ENCODE assay signal across 2 cellular contexts in the genomic region with DNA sequence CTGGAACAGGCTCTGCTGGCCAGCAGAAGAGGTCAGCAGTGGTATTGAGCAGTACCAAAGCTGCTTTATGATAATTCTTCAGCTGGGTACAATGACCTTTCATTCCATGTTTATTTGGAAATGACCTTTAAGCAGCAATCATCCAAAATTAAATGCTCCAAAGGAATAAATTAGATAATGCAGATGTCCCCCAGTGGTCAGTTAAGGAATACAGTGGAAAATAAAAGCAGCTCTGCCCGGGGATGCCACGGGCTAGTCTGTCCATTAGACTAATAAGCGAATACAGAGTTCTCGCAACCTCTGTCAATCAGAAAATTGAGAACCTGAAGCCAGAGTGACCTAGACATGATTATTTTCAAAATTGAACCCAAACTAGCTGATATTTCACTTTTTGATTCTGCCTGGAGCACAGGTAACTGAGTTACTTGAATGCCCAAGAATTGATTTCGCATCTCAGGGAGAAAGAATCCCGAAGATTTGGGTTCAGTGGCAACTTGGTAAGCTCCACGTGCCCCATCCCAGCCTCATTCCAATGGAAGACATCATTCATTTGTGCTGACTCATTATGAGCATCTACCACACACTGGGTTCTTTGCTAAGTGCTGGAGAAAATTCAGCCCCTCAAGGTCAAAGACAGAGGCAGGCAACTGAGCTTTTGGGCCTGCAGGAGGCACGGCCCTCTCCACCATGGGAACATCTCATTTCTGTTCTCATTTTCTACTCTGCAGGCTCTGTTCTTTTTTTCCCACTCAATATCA.
TF ChIP-seq lines count a peak whose summit lies in the region.

No MANE protein-coding gene starts in this region.

TF ChIP-seq in IMR-90, 13 proteins besides CTCF, POLR2A, EP300 and RAD21:
- TF ChIP-seq MAFK (IDR thresholded peaks at IDR 0.05; ENCODE audit: low read depth, low read length), result 0 out of 2 replicates have a peak, but pooled peaks have one; percentile 12
- peak; percentile 68 for TF ChIP-seq NFE2L2 (IDR thresholded peaks at IDR 0.05; ENCODE audit: low read depth, low read length)
- no peak for TF ChIP-seq RFX5 (IDR thresholded peaks at IDR 0.05; ENCODE audit: low read depth, low read length)
TF ChIP-seq in IMR-90: peak in this region for 2.

TF ChIP-seq in K562, 482 proteins besides CTCF, POLR2A, EP300 and RAD21:
- peak; percentile 57; the same call in 1 of the 2 replicates for TF ChIP-seq ZNF316 (IDR thresholded peaks at IDR 0.05)
- no peak for TF ChIP-seq KAT7 (CRISPR knock-in tag; IDR thresholded peaks at IDR 0.05; ENCODE audit: borderline replicate concordance)
- TF ChIP-seq, protein P1, sequence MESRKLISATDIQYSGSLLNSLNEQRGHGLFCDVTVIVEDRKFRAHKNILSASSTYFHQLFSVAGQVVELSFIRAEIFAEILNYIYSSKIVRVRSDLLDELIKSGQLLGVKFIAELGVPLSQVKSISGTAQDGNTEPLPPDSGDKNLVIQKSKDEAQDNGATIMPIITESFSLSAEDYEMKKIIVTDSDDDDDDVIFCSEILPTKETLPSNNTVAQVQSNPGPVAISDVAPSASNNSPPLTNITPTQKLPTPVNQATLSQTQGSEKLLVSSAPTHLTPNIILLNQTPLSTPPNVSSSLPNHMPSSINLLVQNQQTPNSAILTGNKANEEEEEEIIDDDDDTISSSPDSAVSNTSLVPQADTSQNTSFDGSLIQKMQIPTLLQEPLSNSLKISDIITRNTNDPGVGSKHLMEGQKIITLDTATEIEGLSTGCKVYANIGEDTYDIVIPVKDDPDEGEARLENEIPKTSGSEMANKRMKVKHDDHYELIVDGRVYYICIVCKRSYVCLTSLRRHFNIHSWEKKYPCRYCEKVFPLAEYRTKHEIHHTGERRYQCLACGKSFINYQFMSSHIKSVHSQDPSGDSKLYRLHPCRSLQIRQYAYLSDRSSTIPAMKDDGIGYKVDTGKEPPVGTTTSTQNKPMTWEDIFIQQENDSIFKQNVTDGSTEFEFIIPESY (CRISPR knock-in tag; IDR thresholded peaks at IDR 0.05), result no peak
- TF ChIP-seq MBD2 (IDR thresholded peaks at IDR 0.05; ENCODE audit: borderline replicate concordance, low read depth), result no peak
- no peak for TF ChIP-seq BCOR (IDR thresholded peaks at IDR 0.05)
- TF ChIP-seq ZFPM2 (CRISPR knock-in tag; IDR thresholded peaks at IDR 0.05), result no peak
- TF ChIP-seq C11orf30 (IDR thresholded peaks at IDR 0.05; ENCODE audit: low read depth), result peak; percentile 50; the same call in 1 of the 2 replicates
- no peak for TF ChIP-seq TCF3 (CRISPR knock-in tag; IDR thresholded peaks at IDR 0.05)
- no peak for TF ChIP-seq KLF1 (tag; IDR thresholded peaks at IDR 0.05)
- TF ChIP-seq, protein P2, sequence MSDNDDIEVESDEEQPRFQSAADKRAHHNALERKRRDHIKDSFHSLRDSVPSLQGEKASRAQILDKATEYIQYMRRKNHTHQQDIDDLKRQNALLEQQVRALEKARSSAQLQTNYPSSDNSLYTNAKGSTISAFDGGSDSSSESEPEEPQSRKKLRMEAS (CRISPR knock-in tag; IDR thresholded peaks at IDR 0.05), result no peak
- no peak for TF ChIP-seq NCOA4 (IDR thresholded peaks at IDR 0.05; ENCODE audit: partially characterized antibody)
- TF ChIP-seq MAFF (IDR thresholded peaks at IDR 0.05; ENCODE audit: low read length), result peak; percentile 4; the same call in 1 of the 2 replicates
- TF ChIP-seq MAFG (tag; conservative IDR thresholded peaks at IDR 0.05), result peak; percentile 64
- TF ChIP-seq NFE2 (IDR thresholded peaks at IDR 0.05; ENCODE audit: low read depth), result peak; percentile 63; the same call in 1 of the 2 replicates
- TF ChIP-seq CEBPB (tag; IDR thresholded peaks at IDR 0.05), result no peak
- no peak for TF ChIP-seq SIN3B (IDR thresholded peaks at IDR 0.05; ENCODE audit: low read depth)
- TF ChIP-seq POLR3G (IDR thresholded peaks at IDR 0.05; ENCODE audit: extremely low read depth, insufficient read length, insufficient replicate concordance), result no peak
- TF ChIP-seq ZNF699 (CRISPR knock-in tag; IDR thresholded peaks at IDR 0.05; ENCODE audit: insufficient replicate concordance), result no peak
